ENCODE assay signal across 9 cellular contexts in genomic region chr20:58388882-58389323, GRCh38. TPM values are rescaled to one million over a fixed set of nuclear protein-coding genes. Genes with fewer than 3 reads are reported as not detected.
DNase-seq lines count a peak whose midpoint lies in the region; ATAC-seq, FAIRE-seq and TF ChIP-seq lines count a peak whose summit lies in the region.
"Had no signal": no experiment of that assay in that cellular context is flagged by ENCODE, and none has a peak within 500 bp of the region (broad histone marks: within the 10 kb centered on the region; RNA-seq: fewer than 3 reads in every experiment).

Gene VAPB (plus strand): TSS chr20:58389229. CDS start chr20:58389460, 231 bp downstream.

- peak within 1 kb of the TSS; percentile 93 for H3K4me2 ChIP-seq in keratinocyte (ENCODE audit: control insufficient read depth, extremely low read depth, insufficient read depth, low read depth, low read length)

- H3K9me3 Mint-ChIP-seq in central memory CD8-positive, alpha-beta T cell = no peaks in the 10 kb centered on the region

- FAIRE-seq in keratinocyte (lab: Jason Lieb, UNC) = no peak
- FAIRE-seq: TTC549 had no signal

- H3K36me3 ChIP-seq in keratinocyte (ENCODE audit: control insufficient read depth in 2 of 2, extremely low read depth in 1 of 2, insufficient read depth in 2 of 2, low read length in 2 of 2) = peaks cover 6 to 19% of the 10 kb centered on the region in 2 experiments

- ATAC-seq in GM19035 (IDR thresholded peaks at IDR 0.05; ENCODE audit: unreplicated experiment) (peak; percentile 98), HG03342 (IDR thresholded peaks at IDR 0.05; ENCODE audit: unreplicated experiment) (peak; percentile 94)
- ATAC-seq in activated CD4-positive, CD25-positive, alpha-beta regulatory T cell treated with anti-CD3 and anti-CD28 coated beads, Interleukin-2, amount 50 U/mL, for 24 hours = peak; percentile 99
- peak; percentile 98 for ATAC-seq in central memory CD8-positive, alpha-beta T cell (replicated peaks; ENCODE audit: extremely low read depth, poor library complexity, severe bottlenecking)

- H3K79me2 ChIP-seq in keratinocyte (ENCODE audit: control insufficient read depth, insufficient read depth, low read length) = peaks cover 48% of the 10 kb centered on the region

- no peak for TF ChIP-seq CTCF in AG10803 (conservative IDR thresholded peaks at IDR 0.05; ENCODE audit: low read length)
- no peak for TF ChIP-seq CTCF in keratinocyte (optimal IDR thresholded peaks at IDR 0.05 in 1 of 3, IDR thresholded peaks at IDR 0.05 in 1 of 3, conservative IDR thresholded peaks at IDR 0.05 in 1 of 3; ENCODE audit: extremely low read depth in 1 of 3, insufficient read depth in 2 of 3, low read length in 3 of 3)

- peak within 1 kb of the TSS; percentile 86 for H3K27ac ChIP-seq in keratinocyte (ENCODE audit: control insufficient read depth, insufficient read depth, low read length)

- DNase-seq in AG10803 (ENCODE audit: low read depth) (peak; percentile 96), NCI-H345 treated with DMSO at 0.1 percent for 48 hours (lab: John Stamatoyannopoulos, UW; ENCODE audit: unreplicated experiment) (peak; percentile 98), keratinocyte (ENCODE audit: low read depth, low spot score) (peak; percentile 61)
- peak; percentile 97 for DNase-seq in central memory CD8-positive, alpha-beta T cell (ENCODE audit: low spot score in 2 of 2)
- peak; percentile 93 to 96 (median 94) for DNase-seq in stimulated activated CD4-positive, alpha-beta T cell treated with anti-CD3 and anti-CD28 coated beads, Interleukin-12 subunit alpha, Interleukin-12 subunit beta, amount 100 ng/mL, for 48 hours (ENCODE audit: low read depth in 2 of 3, low spot score in 1 of 3)

- no peaks in the 10 kb centered on the region for H3K27me3 ChIP-seq in keratinocyte (ENCODE audit: control insufficient read depth, extremely low read depth, insufficient read depth, low read length)

- peak within 1 kb of the TSS; percentile 95 for H3K9ac ChIP-seq in keratinocyte (ENCODE audit: control insufficient read depth, extremely low read depth, insufficient read depth, low read length)

- peak within 1 kb of the TSS; percentile 86 for H3K4me3 Mint-ChIP-seq in central memory CD8-positive, alpha-beta T cell

- H3K4me3 ChIP-seq in AG10803 (ENCODE audit: low read length) (peak within 1 kb of the TSS; percentile 93), keratinocyte (ENCODE audit: control insufficient read depth in 2 of 3, extremely low read depth in 1 of 3, insufficient read depth in 2 of 3, low read depth in 1 of 3, low read length in 3 of 3) (peak within 1 kb of the TSS; percentile 89 to 95 (median 93))

- peak within 1 kb of the TSS; percentile 79 for H2AFZ ChIP-seq in keratinocyte (ENCODE audit: control insufficient read depth, low read length)

- H3K4me1 Mint-ChIP-seq in central memory CD8-positive, alpha-beta T cell = peaks cover 43% of the 10 kb centered on the region

- H3K36me3 Mint-ChIP-seq in central memory CD8-positive, alpha-beta T cell (ENCODE audit: insufficient read depth) = peaks cover 13% of the 10 kb centered on the region

- peaks cover 16% of the 10 kb centered on the region for H3K27me3 Mint-ChIP-seq in central memory CD8-positive, alpha-beta T cell

- dilution Hi-C loops in keratinocyte (cut with MboI; ENCODE audit: extremely low pct_ligation_motif_present, low sequenced_read_pairs) = no loop called here

- H3K9me1 ChIP-seq in keratinocyte (ENCODE audit: control insufficient read depth, extremely low read depth, insufficient read depth, low read length) = no peaks in the 10 kb centered on the region

- H3K27ac Mint-ChIP-seq in central memory CD8-positive, alpha-beta T cell (ENCODE audit: low read depth) = peak within 1 kb of the TSS; percentile 94

- peaks cover 21% of the 10 kb centered on the region for H3K4me1 ChIP-seq in keratinocyte (ENCODE audit: control insufficient read depth, extremely low read depth, insufficient read depth, low read length)

- H3K9me3 ChIP-seq in keratinocyte (ENCODE audit: control insufficient read depth, low read depth, low read length) = no peaks in the 10 kb centered on the region

- peaks cover 1% of the 10 kb centered on the region for H4K20me1 ChIP-seq in keratinocyte (ENCODE audit: control insufficient read depth, extremely low read depth, insufficient read depth, low read length)

RNA-seq across cellular contexts. Expression of gene VAPB, which starts in this region (rescaled TPM):
- 20.9 to 50.5 TPM (median 38.0 TPM) in 3 replicates for polyA plus RNA-seq in keratinocyte
- polyA plus RNA-seq in keratinocyte (2011; ENCODE audit: low read depth) = 20.7 TPM
- 39.1 and 52.0 TPM in 2 replicates for polyA plus RNA-seq in keratinocyte (2011; cell fraction: cytosol; rRNA removed)
- 38.9 and 46.3 TPM in 2 replicates for polyA plus RNA-seq in keratinocyte (2011; cell fraction: nucleus; rRNA removed)
- polyA plus RNA-seq in keratinocyte (2012; ENCODE audit: low replicate concordance) = 35.3 and 47.0 TPM in 2 replicates
- 18.7 to 26.7 TPM (median 26.0 TPM) in 3 replicates for polyA minus RNA-seq in keratinocyte
- polyA minus RNA-seq in keratinocyte (2011; cell fraction: cytosol; rRNA and poly(A)+ RNA removed) = 27.2 TPM
- polyA minus RNA-seq in keratinocyte (2011; cell fraction: nucleus; rRNA and poly(A)+ RNA removed) = 10.8 and 16.3 TPM in 2 replicates

Comparison
In these comparisons a context has a peak if more than half of its experiments do, and no peak if none do; other contexts are left out.
1. Peak in every context shown above with its lines: DNase-seq, ATAC-seq, H3K4me3 ChIP-seq and H3K27ac ChIP-seq.